ENCODE assay signal across 8 cellular contexts in the genomic region with DNA sequence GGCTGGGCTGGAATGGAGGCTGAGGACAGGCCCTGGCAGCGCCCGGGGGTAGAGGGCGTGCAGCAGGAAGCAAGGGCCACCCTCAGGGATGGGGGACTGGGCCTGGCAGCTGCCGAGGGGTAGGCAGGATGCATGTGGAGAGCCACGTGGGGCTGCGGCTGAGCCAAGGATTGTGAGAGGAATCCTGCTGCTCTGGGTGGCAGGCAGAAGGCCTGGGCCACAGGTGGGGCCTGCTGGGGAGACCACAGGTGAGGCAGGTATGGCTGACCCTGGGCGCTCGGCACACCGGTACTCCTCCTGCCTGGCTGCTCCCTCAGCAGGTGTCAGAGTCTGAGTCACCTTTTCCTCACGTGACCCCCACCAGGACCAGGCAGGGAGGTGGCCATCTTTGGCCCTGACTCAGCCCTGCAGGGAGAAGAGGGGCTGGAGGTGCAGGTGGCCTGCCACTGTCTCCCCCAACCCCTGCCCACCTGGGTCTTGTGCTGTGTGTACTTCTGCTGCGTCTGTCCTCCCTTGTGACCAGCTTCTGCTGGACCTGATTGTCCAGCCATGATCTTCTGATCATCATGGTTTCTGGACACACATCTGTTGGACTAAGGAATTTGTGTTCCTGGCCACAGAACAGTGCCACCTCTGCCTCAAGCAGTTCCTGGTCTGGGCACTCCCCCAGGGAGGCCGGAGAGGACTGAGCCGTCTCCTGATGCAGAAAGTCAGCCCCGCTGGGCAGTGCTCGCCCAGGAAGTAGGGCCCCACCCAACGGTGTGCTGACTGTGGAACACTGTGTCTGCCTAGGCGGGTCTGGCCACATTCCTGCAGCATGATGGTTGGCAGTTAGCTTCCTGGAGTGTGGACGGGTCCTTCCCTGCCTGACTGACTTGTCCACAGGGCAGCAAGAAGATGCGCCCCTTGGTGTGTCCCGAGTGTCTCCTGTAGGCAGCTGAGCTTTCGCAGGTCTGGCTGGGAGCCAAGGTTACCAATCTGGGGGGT. TPM values are rescaled to one million over a fixed set of nuclear protein-coding genes. Genes with fewer than 3 reads are reported as not detected.
DNase-seq lines count a peak whose midpoint lies in the region; ATAC-seq and TF ChIP-seq lines count a peak whose summit lies in the region.

No MANE protein-coding gene starts in this region.

- H3K4me1 Mint-ChIP-seq in activated CD4-positive, alpha-beta T cell treated with anti-CD3 and anti-CD28 coated beads for 36 hours: peaks cover 23% of the 10 kb centered on the region

- no peaks in the 10 kb centered on the region for H3K27me3 Mint-ChIP-seq in activated CD4-positive, alpha-beta T cell treated with anti-CD3 and anti-CD28 coated beads for 36 hours

- H3K27ac ChIP-seq in BLaER1 treated with 17β-estradiol and CSF1 and Interleukin-3, amounts not matched to agents 10 nM and 100 nM: peak overlapping the region in 10 of 11 experiments; percentile 5 to 66 (median 51); a peak in 19 of 22 replicates
- H3K27ac ChIP-seq in HUES48 (ENCODE audit: low read depth, low read length) (peak overlapping the region; percentile 61), psoas muscle (no peak overlapping the region)

- peak overlapping the region; percentile 64 for H3K27ac Mint-ChIP-seq in activated CD4-positive, alpha-beta T cell treated with anti-CD3 and anti-CD28 coated beads for 36 hours

- peak overlapping the region; percentile 44 to 89 (median 73) for H3K4me2 ChIP-seq in BLaER1 treated with 17β-estradiol and CSF1 and Interleukin-3, amounts not matched to agents 10 nM and 100 nM

- peak; percentile 74 for ATAC-seq in activated CD4-positive, alpha-beta T cell treated with anti-CD3 and anti-CD28 coated beads for 36 hours
- ATAC-seq in psoas muscle: peak; percentile 41 to 73 (median 58)
- ATAC-seq in HG02970 (IDR thresholded peaks at IDR 0.05; ENCODE audit: low FRiP score, unreplicated experiment): no peak
- no peak for ATAC-seq in GM21825 (IDR thresholded peaks at IDR 0.05; ENCODE audit: unreplicated experiment)
- ATAC-seq in HG02798 (IDR thresholded peaks at IDR 0.05; ENCODE audit: poor library complexity, unreplicated experiment): no peak

- intact Hi-C loops in activated CD4-positive, alpha-beta T cell treated with anti-CD3 and anti-CD28 coated beads for 36 hours (cut with DNase I, micrococcal nuclease): no loop called here
- intact Hi-C loops in psoas muscle (cut with DNase I): no loop called here

- TF ChIP-seq CTCF in fibroblast of pulmonary artery (IDR thresholded peaks at IDR 0.05; ENCODE audit: low read length, missing control alignments) (no peak), psoas muscle (IDR thresholded peaks at IDR 0.05) (no peak)

- peak; percentile 63 for DNase-seq in activated CD4-positive, alpha-beta T cell treated with anti-CD3 and anti-CD28 coated beads for 36 hours
- peak; percentile 74 for DNase-seq in fibroblast of pulmonary artery (ENCODE audit: low read depth)
- DNase-seq in psoas muscle: peak; percentile 52 to 72

- no peaks in the 10 kb centered on the region for H3K9me3 ChIP-seq in BLaER1 treated with 17β-estradiol and CSF1 and Interleukin-3, amounts not matched to agents 10 nM and 100 nM (replicated peaks in 1 of 11)
- no peaks in the 10 kb centered on the region for H3K9me3 ChIP-seq in HUES48 (ENCODE audit: control insufficient read depth, insufficient read depth, low read length)
- no peaks in the 10 kb centered on the region for H3K9me3 ChIP-seq in psoas muscle

- peaks cover 33 to 86% (median 54%) of the 10 kb centered on the region in 10 experiments for H3K4me1 ChIP-seq in BLaER1 treated with 17β-estradiol and CSF1 and Interleukin-3, amounts not matched to agents 10 nM and 100 nM
- H3K4me1 ChIP-seq in HUES48 (ENCODE audit: control insufficient read depth, insufficient read depth, low read length): peaks cover 10% of the 10 kb centered on the region; the same call in 1 of the 2 replicates
- H3K4me1 ChIP-seq in psoas muscle: peaks cover 19% of the 10 kb centered on the region

- H3K4me3 Mint-ChIP-seq in activated CD4-positive, alpha-beta T cell treated with anti-CD3 and anti-CD28 coated beads for 36 hours: no peak overlapping the region

- CTCF ChIA-PET in activated CD4-positive, alpha-beta T cell treated with anti-CD3 and anti-CD28 coated beads for 36 hours (lab: Charles Lee): interaction anchor here (0.7 kb wide), 1 partner anchor 48 kb away, joined by 3 read pairs; no protein-coding TSS in a partner anchor

- H3K36me3 Mint-ChIP-seq in activated CD4-positive, alpha-beta T cell treated with anti-CD3 and anti-CD28 coated beads for 36 hours (ENCODE audit: low read depth): no peaks in the 10 kb centered on the region

- peaks cover 40 to 93% (median 69%) of the 10 kb centered on the region in 11 experiments; a peak in 21 of 22 replicates for H4K20me1 ChIP-seq in BLaER1 treated with 17β-estradiol and CSF1 and Interleukin-3, amounts not matched to agents 10 nM and 100 nM

- H3K27me3 ChIP-seq in BLaER1 treated with 17β-estradiol and CSF1 and Interleukin-3, amounts not matched to agents 10 nM and 100 nM: no peaks in the 10 kb centered on the region
- H3K27me3 ChIP-seq in HUES48 (ENCODE audit: control insufficient read depth, insufficient read depth, low read length): no peaks in the 10 kb centered on the region
- H3K27me3 ChIP-seq in psoas muscle (ENCODE audit: insufficient read depth in 3 of 3, low read length in 2 of 3): no peaks in the 10 kb centered on the region

- H3K4me3 ChIP-seq in BLaER1 treated with 17β-estradiol and CSF1 and Interleukin-3, amounts not matched to agents 10 nM and 100 nM: no peak overlapping the region; a peak in 1 of 20 replicates
- no peak overlapping the region for H3K4me3 ChIP-seq in HUES48 (ENCODE audit: low read depth, low read length)
- no peak overlapping the region for H3K4me3 ChIP-seq in fibroblast of pulmonary artery (replicated peaks; ENCODE audit: low read depth, low read length)
- H3K4me3 ChIP-seq in psoas muscle: no peak overlapping the region

- H3K9me3 Mint-ChIP-seq in activated CD4-positive, alpha-beta T cell treated with anti-CD3 and anti-CD28 coated beads for 36 hours (ENCODE audit: low read depth): no peaks in the 10 kb centered on the region

- POLR2A ChIA-PET in activated CD4-positive, alpha-beta T cell treated with anti-CD3 and anti-CD28 coated beads for 36 hours (lab: Charles Lee): no interaction called here

- WGBS in psoas muscle, 3 donors: 32 to 42% (median 32%) methylated on average over 21 of the region's 21 CpGs

- H3K9ac ChIP-seq in BLaER1 treated with 17β-estradiol and CSF1 and Interleukin-3, amounts not matched to agents 10 nM and 100 nM: peak overlapping the region; percentile 13 to 64 (median 45); a peak in 18 of 22 replicates
- H3K9ac ChIP-seq in HUES48 (ENCODE audit: low read depth, low read length): 0 out of 2 replicates have a peak overlapping the region, but pooled peaks have one; percentile 16

- H3K36me3 ChIP-seq in BLaER1 treated with 17β-estradiol and CSF1 and Interleukin-3, amounts not matched to agents 10 nM and 100 nM: peaks cover 32 to 60% (median 43%) of the 10 kb centered on the region in 11 experiments
- H3K36me3 ChIP-seq in HUES48 (ENCODE audit: control insufficient read depth, insufficient read depth, low read length) (peaks cover 33% of the 10 kb centered on the region), psoas muscle (ENCODE audit: insufficient read depth in 1 of 2, low read depth in 1 of 2) (peaks cover 6 to 36% of the 10 kb centered on the region in 2 donors)

RNA-seq across cellular contexts. Expression of a gene that starts 6.4 kb away (rescaled TPM):
- total RNA-seq in activated CD4-positive, alpha-beta T cell treated with anti-CD3 and anti-CD28 coated beads for 36 hours: 10 to 100 TPM; 32.4 to 41.6 TPM
- total RNA-seq in psoas muscle: 10 to 100 TPM in 3 of 4 donors, 1 to 10 TPM in 1; 6.9 to 17.6 (median 14.6) TPM
- polyA plus RNA-seq in psoas muscle: 10 to 100 TPM; 12.6 to 18.9 (median 14.2) TPM

RNA-seq across cellular contexts. Expression of a gene that starts 6.9 kb away (rescaled TPM):
- 10 to 100 TPM; 66.6 to 76.7 TPM for total RNA-seq in activated CD4-positive, alpha-beta T cell treated with anti-CD3 and anti-CD28 coated beads for 36 hours
- total RNA-seq in psoas muscle: 10 to 100 TPM; 29.2 to 49.6 (median 38.5) TPM
- polyA plus RNA-seq in psoas muscle: 10 to 100 TPM; 29.0 to 31.2 (median 29.6) TPM

RNA-seq across cellular contexts. Expression of a gene that starts 21.6 kb away (rescaled TPM):
- 10 to 100 TPM; 36.2 to 43.0 TPM for total RNA-seq in activated CD4-positive, alpha-beta T cell treated with anti-CD3 and anti-CD28 coated beads for 36 hours
- total RNA-seq in psoas muscle: 10 to 100 TPM; 11.7 to 21.2 (median 13.3) TPM
- polyA plus RNA-seq in psoas muscle: 10 to 100 TPM; 15.2 to 27.2 (median 16.5) TPM

RNA-seq across cellular contexts. Expression of a gene that starts 33.2 kb away (rescaled TPM):
- 10 to 100 TPM; 23.5 to 29.1 TPM for total RNA-seq in activated CD4-positive, alpha-beta T cell treated with anti-CD3 and anti-CD28 coated beads for 36 hours
- total RNA-seq in psoas muscle: 10 to 100 TPM in 3 of 4 donors, 1 to 10 TPM in 1; 9.1 to 17.8 (median 11.0) TPM
- 10 to 100 TPM; 14.1 to 16.8 (median 15.3) TPM for polyA plus RNA-seq in psoas muscle

Comparison
In these comparisons a context has a peak if more than half of its experiments do, and no peak if none do; other contexts are left out.
1. ATAC-seq: peak in activated CD4-positive, alpha-beta T cell treated with anti-CD3 and anti-CD28 coated beads for 36 hours (single experiment) and psoas muscle (4 of 4); none in HG02970 (single experiment), GM21825 (single experiment) and HG02798 (single experiment).
2. Peak in every context shown above with its lines, with median percentiles within 50 percentile points of each other: DNase-seq.